ENCODE assay signal across 8 cellular contexts in genomic region chr17:39547713-39548478, GRCh38. TPM values are rescaled to one million over a fixed set of nuclear protein-coding genes. Genes with fewer than 3 reads are reported as not detected.
A peak's percentile ranks its signal among the peaks of the same experiment; 100 is the strongest.
DNase-seq lines count a peak whose midpoint lies in the region; ATAC-seq and TF ChIP-seq lines count a peak whose summit lies in the region.

No MANE protein-coding gene starts in this region.

- TF ChIP-seq CTCF in heart left ventricle (IDR thresholded peaks at IDR 0.05): peak; percentile 84 to 96 (median 93)

- no peak overlapping the region for H3K4me3 ChIP-seq in heart left ventricle

- peaks cover 0 to 27% (median 10%) of the 10 kb centered on the region in 12 donors for H3K4me1 ChIP-seq in heart left ventricle

- peaks cover 0 to 76% (median 53%) of the 10 kb centered on the region in 9 donors for H3K36me3 ChIP-seq in heart left ventricle

- no peaks in the 10 kb centered on the region for H3K9me3 ChIP-seq in heart left ventricle

- 27 to 30% (median 29%) methylated on average over 5 of the region's 5 CpGs for WGBS in heart left ventricle, 4 donors

- peak; percentile 31 for DNase-seq in CMK (ENCODE audit: low read depth)
- peak; percentile 49 for DNase-seq in HT1080 (ENCODE audit: low read depth)
- peak; percentile 75 for DNase-seq in activated naive CD4-positive, alpha-beta T cell treated with anti-CD3 and anti-CD28 coated beads, Interleukin-2, amount 50 U/mL, for 16 hours
- peak; percentile 34 to 82 (median 53) for DNase-seq in heart left ventricle
- DNase-seq in retina: peak; percentile 82

- ATAC-seq in SK-N-SH treated with all-trans-retinoic acid at 6 μM for 48 hours: peak; percentile 90
- ATAC-seq in heart left ventricle: peak; percentile 50 to 81 (median 71)
- ATAC-seq in GM19463 (IDR thresholded peaks at IDR 0.05; ENCODE audit: unreplicated experiment): no peak
- no peak for ATAC-seq in GM18868 (IDR thresholded peaks at IDR 0.05; ENCODE audit: unreplicated experiment)

- no peak for TF ChIP-seq POLR2A in heart left ventricle (IDR thresholded peaks at IDR 0.05)

- no peaks in the 10 kb centered on the region for H3K27me3 ChIP-seq in heart left ventricle

- H3K27ac ChIP-seq in heart left ventricle: no peak overlapping the region

- intact Hi-C loops in heart left ventricle (cut with DNase I): loop anchor here in 9 of 10 donors (1.0 to 10.0 kb wide), 6 partner anchors 74 to 407 kb away; no protein-coding TSS in a partner anchor

TF ChIP-seq in SK-N-SH treated with all-trans-retinoic acid at 6 μM for 48 hours, 23 proteins besides CTCF, POLR2A, EP300 and RAD21:
- no peak for TF ChIP-seq CSDC2 (CRISPR knock-in tag; IDR thresholded peaks at IDR 0.05)
- no peak for TF ChIP-seq ESRRG (CRISPR knock-in tag; IDR thresholded peaks at IDR 0.05)
- no peak for TF ChIP-seq ISL1 (CRISPR knock-in tag; IDR thresholded peaks at IDR 0.05)
- TF ChIP-seq PPARA (CRISPR knock-in tag; IDR thresholded peaks at IDR 0.05; ENCODE audit: borderline replicate concordance): no peak
- TF ChIP-seq SNAI2 (CRISPR knock-in tag; IDR thresholded peaks at IDR 0.05): no peak
- no peak for TF ChIP-seq ZFP30 (CRISPR knock-in tag; IDR thresholded peaks at IDR 0.05)
- TF ChIP-seq GLIS3 (CRISPR knock-in tag; IDR thresholded peaks at IDR 0.05): no peak
- no peak for TF ChIP-seq ARNTL (CRISPR knock-in tag; IDR thresholded peaks at IDR 0.05; ENCODE audit: borderline replicate concordance, low read depth)
- no peak for TF ChIP-seq ZNF70 (CRISPR knock-in tag; IDR thresholded peaks at IDR 0.05)
- TF ChIP-seq POU6F1 (CRISPR knock-in tag; IDR thresholded peaks at IDR 0.05; ENCODE audit: borderline replicate concordance, low read depth): no peak
- no peak for TF ChIP-seq PATZ1 (CRISPR knock-in tag; IDR thresholded peaks at IDR 0.05; ENCODE audit: borderline replicate concordance)
- no peak for TF ChIP-seq TSHZ2 (CRISPR knock-in tag; IDR thresholded peaks at IDR 0.05)
- TF ChIP-seq ZC3H10 (CRISPR knock-in tag; IDR thresholded peaks at IDR 0.05): no peak

RNA-seq across cellular contexts. Expression of gene NEUROD2, which starts 59.8 kb away (rescaled TPM):
- total RNA-seq in HT1080 (2014; rRNA removed; shearing (Covaris generic)): not detected in 2 replicates
- not detected in 2 replicates for polyA plus RNA-seq in HT1080 (2015; cell fraction: cytosol; rRNA removed)
- not detected in 2 replicates for polyA plus RNA-seq in HT1080 (2015; cell fraction: nucleus; rRNA removed)
- not detected for total RNA-seq in heart left ventricle
- polyA plus RNA-seq in heart left ventricle: not detected

Comparison
In these comparisons a context has a peak if more than half of its experiments do, and no peak if none do; other contexts are left out.
1. DNase-seq: peak in every context shown above with its lines; median percentile 82 in retina; 75 in activated naive CD4-positive, alpha-beta T cell treated with anti-CD3 and anti-CD28 coated beads, Interleukin-2, amount 50 U/mL, for 16 hours; 53 in heart left ventricle; 49 in HT1080; 31 in CMK.
2. ATAC-seq: peak in SK-N-SH treated with all-trans-retinoic acid at 6 μM for 48 hours (single experiment) and heart left ventricle (4 of 4); none in GM19463 (single experiment) and GM18868 (single experiment).